25 cellular contexts compared by ENCODE assay signal in genomic region chr20:8227293-8227692, GRCh38.
DNase-seq lines count a peak whose midpoint lies in the region; ATAC-seq and TF ChIP-seq lines count a peak whose summit lies in the region.
"Had no signal": no experiment of that assay in that cellular context is flagged by ENCODE, and none has a peak within 500 bp of the region (broad histone marks: within the 10 kb centered on the region; RNA-seq: fewer than 3 reads in every experiment).

No MANE protein-coding gene starts in this region.

- H3K36me3 Mint-ChIP-seq in T-cell = no peaks in the 10 kb centered on the region
- H3K36me3 Mint-ChIP-seq: CD8-positive, alpha-beta T cell had no signal

- H3K9me3 ChIP-seq in MG63 (peaks cover 2% of the 10 kb centered on the region; the same call in 1 of the 2 replicates), hepatocyte (ENCODE audit: low read depth) (no peaks in the 10 kb centered on the region)
- H3K9me3 ChIP-seq: SJCRH30 had no signal

- POLR2A ChIA-PET in T-cell (lab: Charles Lee) = no interaction called here

- peaks cover 2 to 3% of the 10 kb centered on the region in 2 donors for H3K27me3 Mint-ChIP-seq in T-cell

- no peak overlapping the region for H3K27ac Mint-ChIP-seq in T-cell
- H3K27ac Mint-ChIP-seq: B cell; CD8-positive, alpha-beta T cell had no signal

- H3K4me3 ChIP-seq in MG63 (no peak overlapping the region), retinal pigment epithelial cell (ENCODE audit: low read length) (no peak overlapping the region), hepatocyte (no peak overlapping the region)
- H3K4me3 ChIP-seq: PC-9, SJCRH30 had no signal

- TF ChIP-seq CTCF in retinal pigment epithelial cell (conservative IDR thresholded peaks at IDR 0.05; ENCODE audit: low read depth, low read length) (no peak), hepatocyte (IDR thresholded peaks at IDR 0.05; ENCODE audit: poor library complexity) (no peak)

- no peaks in the 10 kb centered on the region for H3K27me3 ChIP-seq in MG63
- H3K27me3 ChIP-seq in hepatocyte = no peaks in the 10 kb centered on the region
- H3K27me3 ChIP-seq: SJCRH30 had no signal

- H3K9me3 Mint-ChIP-seq in T-cell = peaks cover 0 to 6% (median 5%) of the 10 kb centered on the region in 3 donors

- H3K4me1 Mint-ChIP-seq in T-cell = peaks cover 0 to 3% (median 0%) of the 10 kb centered on the region in 3 donors
- H3K4me1 Mint-ChIP-seq: B cell had no signal

- DNase-seq in MG63 (peak; percentile 18), NCI-H2227 treated with DMSO at 0.1 percent for 48 hours (lab: John Stamatoyannopoulos, UW) (peak; percentile 11), fibroblast of peridontal ligament (ENCODE audit: extremely low read depth) (peak; percentile 29), retinal pigment epithelial cell (ENCODE audit: low read depth) (peak; percentile 1), hepatocyte (ENCODE audit: low spot score) (no peak), T-cell (no peak)
- DNase-seq: CD8-positive, alpha-beta T cell; DMS 273 treated with DMSO at 0.1 percent for 48 hours; DMS79 treated with DMSO at 0.1 percent for 48 hours; GF-D8; Karpas-422; NCI-H1092 treated with DMSO at 0.1 percent for 48 hours; NCI-H1436; NCI-H1930; NCI-H226; NCI-H510A; PC-9; SJCRH30 had no signal

- H3K9me2 ChIP-seq in hepatocyte (replicated peaks; ENCODE audit: insufficient read depth) = no peaks in the 10 kb centered on the region

- 88% methylated on average over 3 of the region's 3 CpGs for WGBS in hepatocyte (ENCODE audit: low lambda C conversion rate, missing lambda C conversion rate)

- no peak overlapping the region for H2AFZ ChIP-seq in hepatocyte
- H2AFZ ChIP-seq: PC-9 had no signal

- H3K27ac ChIP-seq in hepatocyte = no peak overlapping the region
- H3K27ac ChIP-seq: C4-2B, HL-60, PC-9, SJCRH30 had no signal

- ATAC-seq in GM21529 (IDR thresholded peaks at IDR 0.05; ENCODE audit: unreplicated experiment) (no peak), T-cell (replicated peaks in 1 of 4) (no peak)
- ATAC-seq: CD8-positive, alpha-beta T cell; HCT116; Right ventricle myocardium inferior; SK-N-SH treated with all-trans-retinoic acid at 6 μM for 48 hours had no signal

- no peaks in the 10 kb centered on the region for H3K36me3 ChIP-seq in MG63
- H3K36me3 ChIP-seq in hepatocyte (replicated peaks; ENCODE audit: insufficient read depth, low read depth) = no peaks in the 10 kb centered on the region
- H3K36me3 ChIP-seq: SJCRH30 had no signal

- no peak overlapping the region for H3K4me3 Mint-ChIP-seq in T-cell
- H3K4me3 Mint-ChIP-seq: B cell; CD8-positive, alpha-beta T cell had no signal

- no peak overlapping the region for H3K4me2 ChIP-seq in hepatocyte
- H3K4me2 ChIP-seq: PC-9 had no signal

- no peaks in the 10 kb centered on the region for H4K20me1 ChIP-seq in hepatocyte (ENCODE audit: insufficient read depth, poor library complexity, severe bottlenecking)

- no peaks in the 10 kb centered on the region for H3K79me2 ChIP-seq in hepatocyte

- CTCF ChIA-PET in T-cell (lab: Charles Lee) = no interaction called here

- peaks cover 11% of the 10 kb centered on the region for H3K4me1 ChIP-seq in hepatocyte (ENCODE audit: insufficient read depth)
- H3K4me1 ChIP-seq: SJCRH30 had no signal

Comparison
In these comparisons a context has a peak if more than half of its experiments do, and no peak if none do; other contexts are left out.
1. DNase-seq: peak in MG63 (single experiment), NCI-H2227 treated with DMSO at 0.1 percent for 48 hours (single experiment), fibroblast of peridontal ligament (single experiment) and retinal pigment epithelial cell (single experiment); none in hepatocyte (single experiment) and T-cell (0 of 34).